8 cellular contexts compared by ENCODE assay signal in the genomic region with DNA sequence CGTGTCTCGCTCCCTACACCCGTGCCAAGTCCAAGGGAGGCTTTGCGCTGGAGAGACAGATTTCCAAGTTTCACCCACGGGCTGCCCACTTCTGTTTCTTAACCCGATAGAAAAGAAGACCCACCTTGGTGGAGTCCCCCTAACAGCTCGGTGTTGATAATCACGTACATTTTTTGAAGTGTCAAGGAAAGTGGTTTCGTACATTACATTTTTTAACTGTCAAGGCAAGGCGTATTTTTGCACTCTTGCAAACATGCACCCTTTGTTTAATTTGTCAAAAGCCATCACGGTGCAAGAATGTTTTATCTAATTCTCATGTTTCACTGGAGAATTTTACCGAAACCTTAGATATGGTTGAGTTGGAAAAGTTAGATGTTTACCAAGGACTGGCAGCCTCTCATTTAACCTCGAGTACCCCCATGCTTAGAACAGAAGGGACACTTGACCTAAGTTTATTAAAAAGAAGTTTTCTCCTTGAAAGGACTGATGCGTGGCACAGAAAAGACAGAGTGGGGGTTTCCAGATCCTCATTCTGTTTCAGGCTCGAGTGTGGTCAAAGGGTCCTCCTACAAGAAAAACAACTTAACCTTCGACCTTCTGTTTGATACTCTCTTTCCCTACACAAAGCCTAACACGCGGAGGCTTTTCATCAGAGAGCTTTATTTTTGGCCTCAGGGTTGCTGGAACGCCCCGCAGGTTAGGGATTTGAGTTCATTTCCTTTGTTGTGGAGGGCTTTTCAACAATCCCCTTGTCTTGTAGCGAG. TPM values are rescaled to one million over a fixed set of nuclear protein-coding genes. Genes with fewer than 3 reads are reported as not detected.
DNase-seq lines count a peak whose midpoint lies in the region; ATAC-seq and TF ChIP-seq lines count a peak whose summit lies in the region.

No MANE protein-coding gene starts in this region.

- no peak overlapping the region for H3K27ac ChIP-seq in neutrophil

- H3K9me3 Mint-ChIP-seq in Caco-2 (ENCODE audit: unreplicated experiment) (no peaks in the 10 kb centered on the region), endothelial cell (ENCODE audit: unreplicated experiment) (no peaks in the 10 kb centered on the region)

- CTCF ChIA-PET in Caco-2 (lab: Charles Lee), result interaction anchor here (0.6 to 2.7 kb wide), 2 partner anchors 38 to 203 kb away, joined by 3 to 9 read pairs; no protein-coding TSS in a partner anchor

- DNase-seq in Caco-2, result no peak
- DNase-seq in NCI-H748 (lab: John Stamatoyannopoulos, UW; ENCODE audit: unreplicated experiment), result peak; percentile 54
- peak; percentile 11 for DNase-seq in endothelial cell (ENCODE audit: low spot score)
- no peak for DNase-seq in OCI-M2 (lab: John Stamatoyannopoulos, UW; ENCODE audit: unreplicated experiment)
- no peak for DNase-seq in stimulated activated CD4-positive, alpha-beta T cell treated with anti-CD3 and anti-CD28 coated beads, Interleukin-1b, Interleukin-23, amount 100 ng/mL, for 48 hours
- DNase-seq in COLO668 (lab: John Stamatoyannopoulos, UW; ENCODE audit: unreplicated experiment), result no peak

- TF ChIP-seq CTCF in Caco-2 (IDR thresholded peaks at IDR 0.05; ENCODE audit: insufficient read depth in 1 of 2, low read depth in 1 of 2, low read length in 1 of 2, severe bottlenecking in 1 of 2, unreplicated experiment in 1 of 2) (no peak), endothelial cell (IDR thresholded peaks at IDR 0.05; ENCODE audit: unreplicated experiment) (no peak), neutrophil (IDR thresholded peaks at IDR 0.05) (no peak)

- H3K27me3 Mint-ChIP-seq in Caco-2 (ENCODE audit: insufficient read depth, unreplicated experiment) (no peaks in the 10 kb centered on the region), endothelial cell (ENCODE audit: unreplicated experiment) (peaks cover 3% of the 10 kb centered on the region)

- ATAC-seq in HG03457 (IDR thresholded peaks at IDR 0.05; ENCODE audit: unreplicated experiment), result no peak

- peaks cover 4% of the 10 kb centered on the region; the same call in 1 of the 2 replicates for H3K4me1 ChIP-seq in Caco-2
- peaks cover 21 to 31% of the 10 kb centered on the region in 2 experiments for H3K4me1 ChIP-seq in neutrophil (ENCODE audit: control insufficient read depth in 1 of 2, insufficient read depth in 1 of 2, low read depth in 1 of 2, low read length in 1 of 2)

- H3K4me1 Mint-ChIP-seq in Caco-2 (ENCODE audit: low read depth, unreplicated experiment), result peaks cover 19% of the 10 kb centered on the region
- peaks cover 29% of the 10 kb centered on the region for H3K4me1 Mint-ChIP-seq in endothelial cell (ENCODE audit: unreplicated experiment)

- H3K27me3 ChIP-seq in Caco-2 (replicated peaks; ENCODE audit: control insufficient read depth, insufficient read depth, low read length) (no peaks in the 10 kb centered on the region), neutrophil (peaks cover 23% of the 10 kb centered on the region)

- H3K27ac Mint-ChIP-seq in Caco-2 (ENCODE audit: unreplicated experiment) (no peak overlapping the region), endothelial cell (ENCODE audit: unreplicated experiment) (no peak overlapping the region)

- H3K9me3 ChIP-seq in Caco-2, result no peaks in the 10 kb centered on the region
- H3K9me3 ChIP-seq in neutrophil, result no peaks in the 10 kb centered on the region

- H3K4me3 Mint-ChIP-seq in Caco-2 (ENCODE audit: unreplicated experiment) (peak overlapping the region; percentile 94), endothelial cell (ENCODE audit: unreplicated experiment) (peak overlapping the region; percentile 76)

- POLR2A ChIA-PET in Caco-2 (lab: Charles Lee), result no interaction called here

- H3K36me3 Mint-ChIP-seq in Caco-2 (ENCODE audit: insufficient read depth, unreplicated experiment), result no peaks in the 10 kb centered on the region
- peaks cover 3% of the 10 kb centered on the region for H3K36me3 Mint-ChIP-seq in endothelial cell (ENCODE audit: low read depth, unreplicated experiment)

- BruUV-seq in Caco-2 (replicated peaks; lab: Mats Ljungman, UMichigan), result TSS peak; percentile 49

- intact Hi-C loops in Caco-2 (cut with micrococcal nuclease; ENCODE audit: unreplicated experiment), result loop anchor here (1.0 kb wide), 2 partner anchors 37 to 50 kb away; no protein-coding TSS in a partner anchor

- H3K36me3 ChIP-seq in Caco-2 (ENCODE audit: control insufficient read depth, insufficient read depth, low read length) (no peaks in the 10 kb centered on the region), neutrophil (no peaks in the 10 kb centered on the region)

- peak overlapping the region; percentile 58 for H3K4me3 ChIP-seq in Caco-2 (ENCODE audit: low read depth, low read length)
- peak overlapping the region; percentile 28 to 43 for H3K4me3 ChIP-seq in neutrophil (ENCODE audit: low read depth in 1 of 2, low read length in 1 of 2)

RNA-seq across cellular contexts. Expression of gene GXYLT2, which starts 0.9 kb away (rescaled TPM):
- total RNA-seq in Caco-2 (2022), result 3.4 and 4.8 TPM in 2 replicates
- total RNA-seq in endothelial cell (ENCODE audit: unreplicated experiment), result 1.8 TPM

RNA-seq across cellular contexts. Expression of gene SHQ1, which starts 40.5 kb away (rescaled TPM):
- 18.8 and 20.2 TPM in 2 replicates for total RNA-seq in Caco-2 (2022)
- 26.9 TPM for total RNA-seq in endothelial cell (ENCODE audit: unreplicated experiment)

Comparison
In these comparisons a context has a peak if more than half of its experiments do, and no peak if none do; other contexts are left out.
1. DNase-seq: peak in NCI-H748 (single experiment) and endothelial cell (single experiment); none in Caco-2 (0 of 2), OCI-M2 (single experiment), stimulated activated CD4-positive, alpha-beta T cell treated with anti-CD3 and anti-CD28 coated beads, Interleukin-1b, Interleukin-23, amount 100 ng/mL, for 48 hours (single experiment) and COLO668 (single experiment).